7 cellular contexts compared by ENCODE assay signal in the genomic region with DNA sequence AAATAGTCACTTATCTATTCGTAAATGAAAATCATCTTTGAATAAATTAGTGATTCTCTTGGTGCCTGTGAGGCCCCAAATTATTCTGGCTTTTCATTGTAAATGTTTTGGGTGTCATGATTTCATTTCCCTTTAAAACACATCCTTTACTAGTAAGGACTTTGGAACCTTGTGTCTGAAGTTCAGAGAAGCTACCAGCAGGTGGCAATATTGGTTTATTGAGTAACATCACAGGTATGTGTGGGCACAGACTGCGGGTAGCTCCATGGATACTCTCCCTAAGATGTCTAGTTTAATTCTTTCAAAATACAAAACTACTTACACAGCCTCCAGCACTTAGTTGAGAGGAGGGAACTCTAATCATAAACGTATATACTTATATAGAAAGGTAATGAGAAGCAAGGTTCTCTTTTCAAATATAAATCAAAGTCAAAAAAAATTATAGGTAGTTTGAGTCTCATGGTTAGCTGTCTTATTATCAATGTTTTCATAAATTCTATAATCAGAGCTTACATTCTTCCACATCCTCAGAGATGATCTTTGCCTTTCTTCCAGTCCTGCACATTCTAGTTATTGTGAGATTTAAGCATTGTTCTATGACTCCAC.
A peak's percentile ranks its signal among the peaks of the same experiment; 100 is the strongest.
DNase-seq lines count a peak whose midpoint lies in the region; ATAC-seq, FAIRE-seq and TF ChIP-seq lines count a peak whose summit lies in the region.

No MANE protein-coding gene starts in this region.

- peaks cover 0 to 16% (median 0%) of the 10 kb centered on the region in 11 donors for H3K9me3 ChIP-seq in heart right ventricle
- H3K9me3 ChIP-seq in small intestine (ENCODE audit: control insufficient read depth, low read depth): no peaks in the 10 kb centered on the region

- H3K27me3 ChIP-seq in heart right ventricle: peaks cover 0 to 7% (median 0%) of the 10 kb centered on the region in 7 donors
- H3K27me3 ChIP-seq in small intestine (ENCODE audit: control insufficient read depth in 2 of 2, insufficient read depth in 2 of 2, low read length in 2 of 2): no peaks in the 10 kb centered on the region

- H3K36me3 ChIP-seq in heart right ventricle (no peaks in the 10 kb centered on the region), small intestine (ENCODE audit: control insufficient read depth in 2 of 2, insufficient read depth in 2 of 2, low read length in 2 of 2) (no peaks in the 10 kb centered on the region)

- H3K27ac ChIP-seq in heart right ventricle (no peak overlapping the region), small intestine (ENCODE audit: low read depth in 1 of 2, low read length in 1 of 2) (no peak overlapping the region)

- DNase-seq in NCI-H460 (ENCODE audit: extremely low read depth, low read depth) (peak; percentile 69), heart right ventricle (peak in 1 of 2 donors; percentile 28), small intestine (peak; percentile 72)
- DNase-seq in activated CD8-positive, alpha-beta memory T cell treated with anti-CD3 and anti-CD28 coated beads, Interleukin-2, amount 50 U/mL, for 4 hours: peak; percentile 15

- no peaks in the 10 kb centered on the region for H3K4me1 ChIP-seq in heart right ventricle
- H3K4me1 ChIP-seq in small intestine (ENCODE audit: control insufficient read depth in 2 of 2, insufficient read depth in 1 of 2, low read depth in 1 of 2, low read length in 1 of 2): no peaks in the 10 kb centered on the region

- TF ChIP-seq CTCF in heart right ventricle (IDR thresholded peaks at IDR 0.05): peak; percentile 31 to 67 (median 56)

- 12 to 18% methylated on average over 3 of the region's 3 CpGs for WGBS in heart right ventricle, 2 donors
- 12 to 22% (median 17%) methylated on average over 3 of the region's 3 CpGs for WGBS in small intestine, 3 donors

- ATAC-seq in GM19468 (IDR thresholded peaks at IDR 0.05; ENCODE audit: extremely low read depth, unreplicated experiment): peak; percentile 56
- ATAC-seq in HG03442 (IDR thresholded peaks at IDR 0.05; ENCODE audit: unreplicated experiment): peak; percentile 94
- peak in 1 of 8 donors; percentile 44 for ATAC-seq in heart right ventricle

- FAIRE-seq in G401.6 (lab: Jason Lieb, UNC): peak; percentile 84
- FAIRE-seq in small intestine (lab: Jason Lieb, UNC): no peak

- intact Hi-C loops in heart right ventricle (cut with DNase I): loop anchor here in 6 of 10 donors (5.0 to 10.0 kb wide), 3 partner anchors 452 to 712 kb away; a partner anchor contains a TSS

- no peak overlapping the region for H3K4me3 ChIP-seq in heart right ventricle
- H3K4me3 ChIP-seq in small intestine (ENCODE audit: low read depth in 1 of 2, low read length in 2 of 2): no peak overlapping the region
